13 cellular contexts compared by ENCODE assay signal in the genomic region with DNA sequence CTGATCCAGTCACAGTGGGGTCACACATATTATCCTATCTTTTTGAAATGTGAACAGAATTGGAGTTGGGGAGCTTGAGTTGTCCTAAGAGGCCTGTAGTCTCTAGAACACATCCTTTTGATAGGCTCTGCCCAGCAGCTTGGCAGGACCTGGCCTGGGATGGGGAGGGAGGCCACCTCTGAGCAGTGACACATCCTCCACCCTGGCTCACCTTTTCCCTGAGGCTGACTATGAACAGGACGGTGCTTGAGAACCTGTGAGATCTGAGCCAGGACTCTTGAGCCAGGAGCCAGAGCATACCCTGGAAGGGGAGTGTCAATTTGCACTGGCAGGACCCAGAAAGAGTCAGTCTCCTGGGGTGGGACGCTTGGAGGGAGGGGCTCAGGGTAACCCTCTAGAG. TPM values are rescaled to one million over a fixed set of nuclear protein-coding genes. Genes with fewer than 3 reads are reported as not detected.
A peak's percentile ranks its signal among the peaks of the same experiment; 100 is the strongest.
DNase-seq lines count a peak whose midpoint lies in the region; ATAC-seq and TF ChIP-seq lines count a peak whose summit lies in the region.
"Had no signal": no experiment of that assay in that cellular context is flagged by ENCODE, and none has a peak within 500 bp of the region (broad histone marks: within the 10 kb centered on the region; RNA-seq: fewer than 3 reads in every experiment).

No MANE protein-coding gene starts in this region.

- CTCF ChIA-PET in activated CD8-positive, alpha-beta T cell treated with anti-CD3 and anti-CD28 coated beads, Interleukin-2, amount 10 ng/mL, durations not matched to agents 7 days and 5 days (lab: Charles Lee): interaction anchor here (1.1 to 2.7 kb wide), 3 partner anchors 44 to 150 kb away, joined by 3 to 14 read pairs (median 3); partner anchors contain the start of gene ADD2

- no peak for TF ChIP-seq EP300 in sigmoid colon (IDR thresholded peaks at IDR 0.05)

- POLR2A ChIA-PET in activated CD8-positive, alpha-beta T cell treated with anti-CD3 and anti-CD28 coated beads, Interleukin-2, amount 10 ng/mL, durations not matched to agents 7 days and 5 days (lab: Charles Lee): no interaction called here

- no peak overlapping the region for H3K4me3 Mint-ChIP-seq in activated T-cell treated with anti-CD3 and anti-CD28 coated beads, Interleukin-2, amount 50 U/mL, for 24 hours
- H3K4me3 Mint-ChIP-seq in activated CD8-positive, alpha-beta T cell treated with anti-CD3 and anti-CD28 coated beads, Interleukin-2, amount 10 ng/mL, durations not matched to agents 7 days and 5 days: no peak overlapping the region
- H3K4me3 Mint-ChIP-seq: CD4-positive, alpha-beta T cell had no signal

- no peak for ATAC-seq in activated CD8-positive, alpha-beta T cell treated with anti-CD3 and anti-CD28 coated beads, Interleukin-2, amount 10 ng/mL, durations not matched to agents 7 days and 5 days
- ATAC-seq: HCT116 had no signal

- no peak for TF ChIP-seq CTCF in WERI-Rb-1 (IDR thresholded peaks at IDR 0.05; ENCODE audit: low read depth, low read length)
- TF ChIP-seq CTCF in sigmoid colon (IDR thresholded peaks at IDR 0.05): no peak

- H3K9me3 Mint-ChIP-seq in activated T-cell treated with anti-CD3 and anti-CD28 coated beads, Interleukin-2, amount 50 U/mL, for 24 hours: no peaks in the 10 kb centered on the region
- no peaks in the 10 kb centered on the region for H3K9me3 Mint-ChIP-seq in activated CD8-positive, alpha-beta T cell treated with anti-CD3 and anti-CD28 coated beads, Interleukin-2, amount 10 ng/mL, durations not matched to agents 7 days and 5 days (ENCODE audit: insufficient read depth)
- H3K9me3 Mint-ChIP-seq: CD4-positive, alpha-beta T cell had no signal

- H3K36me3 ChIP-seq in WERI-Rb-1: no peaks in the 10 kb centered on the region
- H3K36me3 ChIP-seq in sigmoid colon: no peaks in the 10 kb centered on the region
- H3K36me3 ChIP-seq: BLaER1 treated with 17β-estradiol and CSF1 and Interleukin-3, amounts not matched to agents 10 nM and 100 nM had no signal

- DNase-seq in activated T-cell treated with anti-CD3 and anti-CD28 coated beads, Interleukin-2, amount 50 U/mL, for 24 hours: peak; percentile 9
- no peak for DNase-seq in activated T-cell treated with anti-CD3 and anti-CD28 coated beads for 4 hours
- DNase-seq in WERI-Rb-1: peak; percentile 5
- peak; percentile 30 for DNase-seq in mesenteric fat pad (ENCODE audit: low spot score)
- DNase-seq in sigmoid colon: peak; percentile 27
- no peak for DNase-seq in C1 segment of cervical spinal cord (lab: John Stamatoyannopoulos, UW)
- DNase-seq in activated CD8-positive, alpha-beta T cell treated with anti-CD3 and anti-CD28 coated beads, Interleukin-2, amount 10 ng/mL, durations not matched to agents 7 days and 5 days: no peak
- DNase-seq: 8988T, Calu3, DMS 273 treated with DMSO at 0.1 percent for 48 hours had no signal

- H3K4me3 ChIP-seq in WERI-Rb-1 (ENCODE audit: low read depth, low read length) (no peak overlapping the region), sigmoid colon (no peak overlapping the region)
- H3K4me3 ChIP-seq: BLaER1 treated with 17β-estradiol and CSF1 and Interleukin-3, amounts not matched to agents 10 nM and 100 nM had no signal

- H3K4me1 ChIP-seq in sigmoid colon: no peaks in the 10 kb centered on the region
- H3K4me1 ChIP-seq: BLaER1 treated with 17β-estradiol and CSF1 and Interleukin-3, amounts not matched to agents 10 nM and 100 nM had no signal

- TF ChIP-seq POLR2A in sigmoid colon (IDR thresholded peaks at IDR 0.05): no peak

- 68 to 75% methylated on average over 2 of the region's 2 CpGs for WGBS in sigmoid colon, 2 donors

- H3K27ac ChIP-seq in WERI-Rb-1 (no peak overlapping the region), sigmoid colon (no peak overlapping the region)
- H3K27ac ChIP-seq: BLaER1 treated with 17β-estradiol and CSF1 and Interleukin-3, amounts not matched to agents 10 nM and 100 nM had no signal

- H3K4me1 Mint-ChIP-seq in activated T-cell treated with anti-CD3 and anti-CD28 coated beads, Interleukin-2, amount 50 U/mL, for 24 hours (ENCODE audit: low read depth): no peaks in the 10 kb centered on the region
- no peaks in the 10 kb centered on the region for H3K4me1 Mint-ChIP-seq in activated CD8-positive, alpha-beta T cell treated with anti-CD3 and anti-CD28 coated beads, Interleukin-2, amount 10 ng/mL, durations not matched to agents 7 days and 5 days (ENCODE audit: low read depth)

- peaks cover 30% of the 10 kb centered on the region for H3K27me3 Mint-ChIP-seq in activated T-cell treated with anti-CD3 and anti-CD28 coated beads, Interleukin-2, amount 50 U/mL, for 24 hours
- H3K27me3 Mint-ChIP-seq in activated CD8-positive, alpha-beta T cell treated with anti-CD3 and anti-CD28 coated beads, Interleukin-2, amount 10 ng/mL, durations not matched to agents 7 days and 5 days (ENCODE audit: low read depth): peaks cover 9% of the 10 kb centered on the region

- no peaks in the 10 kb centered on the region for H3K9me3 ChIP-seq in WERI-Rb-1 (ENCODE audit: severe bottlenecking)
- no peaks in the 10 kb centered on the region for H3K9me3 ChIP-seq in sigmoid colon

- H3K27me3 ChIP-seq in WERI-Rb-1 (ENCODE audit: insufficient read depth, low read depth, severe bottlenecking) (no peaks in the 10 kb centered on the region), sigmoid colon (peaks cover 0 to 56% (median 3%) of the 10 kb centered on the region in 3 donors)
- H3K27me3 ChIP-seq: BLaER1 treated with 17β-estradiol and CSF1 and Interleukin-3, amounts not matched to agents 10 nM and 100 nM had no signal

- no peaks in the 10 kb centered on the region for H3K36me3 Mint-ChIP-seq in activated T-cell treated with anti-CD3 and anti-CD28 coated beads, Interleukin-2, amount 50 U/mL, for 24 hours (ENCODE audit: low read depth)
- H3K36me3 Mint-ChIP-seq in activated CD8-positive, alpha-beta T cell treated with anti-CD3 and anti-CD28 coated beads, Interleukin-2, amount 10 ng/mL, durations not matched to agents 7 days and 5 days (ENCODE audit: low read depth): no peaks in the 10 kb centered on the region

- intact Hi-C loops in sigmoid colon (cut with DNase I): no loop called here

- H3K27ac Mint-ChIP-seq in activated T-cell treated with anti-CD3 and anti-CD28 coated beads, Interleukin-2, amount 50 U/mL, for 24 hours: no peak overlapping the region
- H3K27ac Mint-ChIP-seq in activated CD8-positive, alpha-beta T cell treated with anti-CD3 and anti-CD28 coated beads, Interleukin-2, amount 10 ng/mL, durations not matched to agents 7 days and 5 days: no peak overlapping the region
- H3K27ac Mint-ChIP-seq: CD4-positive, alpha-beta T cell had no signal

RNA-seq across cellular contexts. Expression of gene VAX2, which starts 17.6 kb away (rescaled TPM):
- total RNA-seq in mesenteric fat pad: 2.0 TPM
- 1 to 10 TPM in 1 of 4 donors, under 1 TPM in 1, not detected in 2; 0.83 to 1.8 TPM for total RNA-seq in sigmoid colon
- polyA plus RNA-seq in sigmoid colon: under 1 TPM in 2 of 3 donors, not detected in 1; 0.07 to 0.60 TPM
- not detected for total RNA-seq in activated CD8-positive, alpha-beta T cell treated with anti-CD3 and anti-CD28 coated beads, Interleukin-2, amount 10 ng/mL, durations not matched to agents 7 days and 5 days
- total RNA-seq: Calu3; CD4-positive, alpha-beta T cell had no signal

RNA-seq across cellular contexts. Expression of gene ATP6V1B1, which starts 17.7 kb away (rescaled TPM):
- total RNA-seq in mesenteric fat pad (2.4 TPM), sigmoid colon (1 to 10 TPM in 1 of 4 donors, under 1 TPM in 1, not detected in 2; 0.66 to 1.9 TPM)
- under 1 TPM in 1 of 3 donors, not detected in 2; 0.16 TPM for polyA plus RNA-seq in sigmoid colon
- total RNA-seq in activated CD8-positive, alpha-beta T cell treated with anti-CD3 and anti-CD28 coated beads, Interleukin-2, amount 10 ng/mL, durations not matched to agents 7 days and 5 days: not detected
- total RNA-seq: Calu3; CD4-positive, alpha-beta T cell had no signal

Comparison
In these comparisons a context has a peak if more than half of its experiments do, and no peak if none do; other contexts are left out.
1. DNase-seq: peak in activated T-cell treated with anti-CD3 and anti-CD28 coated beads, Interleukin-2, amount 50 U/mL, for 24 hours (single experiment), WERI-Rb-1 (single experiment), mesenteric fat pad (single experiment) and sigmoid colon (single experiment); none in activated T-cell treated with anti-CD3 and anti-CD28 coated beads for 4 hours (single experiment), C1 segment of cervical spinal cord (0 of 14) and activated CD8-positive, alpha-beta T cell treated with anti-CD3 and anti-CD28 coated beads, Interleukin-2, amount 10 ng/mL, durations not matched to agents 7 days and 5 days (single experiment).